In the genomic region with DNA sequence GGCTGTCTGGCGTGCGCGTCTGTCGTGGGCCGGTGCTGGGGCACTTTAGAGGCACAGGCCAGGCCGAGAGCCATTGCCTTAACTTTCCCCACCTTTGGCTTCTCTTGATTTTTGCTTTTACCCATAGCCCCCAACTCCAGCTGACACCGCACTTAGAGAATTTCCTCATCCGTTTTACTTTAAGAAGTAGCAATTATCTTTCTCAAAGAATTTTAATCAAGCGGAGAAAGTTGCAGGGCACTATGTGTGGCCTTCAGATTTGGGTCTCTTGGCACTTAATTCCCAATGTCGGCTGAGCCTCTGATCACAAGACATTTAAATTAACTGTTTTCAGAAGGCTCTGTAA, we compare ENCODE assay signal across 11 cellular contexts. TPM values are rescaled to one million over a fixed set of nuclear protein-coding genes. Genes with fewer than 3 reads are reported as not detected.
A peak's percentile ranks its signal among the peaks of the same experiment; 100 is the strongest.
DNase-seq lines count a peak whose midpoint lies in the region; ATAC-seq and TF ChIP-seq lines count a peak whose summit lies in the region.
"Had no signal": no experiment of that assay in that cellular context is flagged by ENCODE, and none has a peak within 500 bp of the region (broad histone marks: within the 10 kb centered on the region; RNA-seq: fewer than 3 reads in every experiment).

No MANE protein-coding gene starts in this region.

- H3K9me3 ChIP-seq in T-helper 17 cell (ENCODE audit: control insufficient read depth, low read length, poor library complexity, severe bottlenecking) (no peaks in the 10 kb centered on the region), psoas muscle (no peaks in the 10 kb centered on the region), HAP-1 (no peaks in the 10 kb centered on the region)

- intact Hi-C loops in psoas muscle (cut with DNase I): no loop called here

- H3K36me3 ChIP-seq in H7 (replicated peaks; ENCODE audit: control insufficient read depth, insufficient read depth, low read length) (no peaks in the 10 kb centered on the region), psoas muscle (ENCODE audit: insufficient read depth in 1 of 2, low read depth in 1 of 2) (no peaks in the 10 kb centered on the region), HAP-1 (replicated peaks) (no peaks in the 10 kb centered on the region)

- ATAC-seq in T-helper 17 cell (no peak), foreskin keratinocyte (no peak), psoas muscle (no peak)

- H3K4me3 Mint-ChIP-seq in T-helper 17 cell: peak overlapping the region; percentile 58

- in situ Hi-C loops in HAP-1 (cut with MboI; ENCODE audit: low sequenced_read_pairs): no loop called here

- DNase-seq in H7: no peak
- no peak for DNase-seq in T-helper 17 cell
- no peak for DNase-seq in foreskin keratinocyte
- DNase-seq in psoas muscle: no peak
- no peak for DNase-seq in HAP-1 (ENCODE audit: low spot score in 2 of 2)
- DNase-seq in NCI-H2029 (lab: John Stamatoyannopoulos, UW): no peak
- DNase-seq in SHP77 treated with DMSO at 0.1 percent for 48 hours (lab: John Stamatoyannopoulos, UW): no peak
- no peak for DNase-seq in A172 (ENCODE audit: low spot score)
- DNase-seq: islet precursor cell, MV-4-11 had no signal

- H3K27ac Mint-ChIP-seq in T-helper 17 cell: no peak overlapping the region

- H3K4me3 ChIP-seq in H7 (ENCODE audit: insufficient read depth, low read depth, low read length) (peak overlapping the region; percentile 63), psoas muscle (peak overlapping the region; percentile 76), HAP-1 (no peak overlapping the region)

- 71 to 75% (median 73%) methylated on average over 9 to 10 of the region's 10 CpGs for WGBS in psoas muscle, 3 donors

- no peak for TF ChIP-seq CTCF in foreskin keratinocyte (conservative IDR thresholded peaks at IDR 0.05)
- no peak for TF ChIP-seq CTCF in psoas muscle (IDR thresholded peaks at IDR 0.05)

- peaks cover 4% of the 10 kb centered on the region for H3K4me1 Mint-ChIP-seq in T-helper 17 cell

- H3K27ac ChIP-seq in foreskin keratinocyte (peak overlapping the region; percentile 77), psoas muscle (no peak overlapping the region)

- peaks cover 11% of the 10 kb centered on the region for H3K4me1 ChIP-seq in foreskin keratinocyte
- H3K4me1 ChIP-seq in psoas muscle: no peaks in the 10 kb centered on the region
- H3K4me1 ChIP-seq in HAP-1: peaks cover 7% of the 10 kb centered on the region; the same call in 1 of the 2 replicates

- H3K27me3 ChIP-seq in H7 (ENCODE audit: control insufficient read depth, insufficient read depth, low read length): peaks cover 38% of the 10 kb centered on the region
- no peaks in the 10 kb centered on the region for H3K27me3 ChIP-seq in foreskin keratinocyte
- peaks cover 0 to 21% (median 2%) of the 10 kb centered on the region in 3 donors for H3K27me3 ChIP-seq in psoas muscle (ENCODE audit: insufficient read depth in 3 of 3, low read length in 2 of 3)
- H3K27me3 ChIP-seq in HAP-1 (ENCODE audit: low read depth): no peaks in the 10 kb centered on the region

- peaks cover 6% of the 10 kb centered on the region for H3K36me3 Mint-ChIP-seq in T-helper 17 cell (ENCODE audit: low read depth)

- peaks cover 84% of the 10 kb centered on the region for H3K27me3 Mint-ChIP-seq in T-helper 17 cell

RNA-seq across cellular contexts. Expression of gene ALDH1A3, which starts 1.2 kb away (rescaled TPM):
- 25.6 and 25.9 TPM in 2 replicates for total RNA-seq in H7 (2014; rRNA removed; shearing (Covaris generic))
- total RNA-seq in T-helper 17 cell: not detected
- 134 and 232 TPM in 2 replicates for total RNA-seq in foreskin keratinocyte
- 62.7 and 92.3 TPM in 2 replicates for polyA plus RNA-seq in foreskin keratinocyte
- total RNA-seq in psoas muscle: 10 to 100 TPM in 3 of 4 donors, 1 to 10 TPM in 1; 8.5 to 51.6 (median 23.1) TPM
- 10 to 100 TPM in 1 of 3 donors, 1 to 10 TPM in 2; 7.3 to 11.9 (median 8.0) TPM for polyA plus RNA-seq in psoas muscle
- total RNA-seq in A172 (2014; rRNA removed; shearing (Covaris generic)): 17.3 and 17.6 TPM in 2 replicates
- total RNA-seq: T-helper 1 cell treated with Interleukin-12 subunit alpha and Interleukin-12 subunit beta and Interleukin-4 antibody, amounts not matched to agents 30 ng/mL and 1 ng/mL, for 36 hours had no signal

RNA-seq across cellular contexts. Expression of gene LRRK1, which starts 38.3 kb away (rescaled TPM):
- total RNA-seq in H7 (2014; rRNA removed; shearing (Covaris generic)): 3.3 and 6.6 TPM in 2 replicates
- total RNA-seq in T-helper 17 cell: 1 to 10 TPM; 1.5 to 2.1 TPM
- 13.5 and 13.7 TPM in 2 replicates for total RNA-seq in foreskin keratinocyte
- polyA plus RNA-seq in foreskin keratinocyte: 6.8 and 6.9 TPM in 2 replicates
- 1 to 10 TPM; 2.6 to 7.6 (median 4.5) TPM for total RNA-seq in psoas muscle
- polyA plus RNA-seq in psoas muscle: 1 to 10 TPM in 2 of 3 donors, under 1 TPM in 1; 0.91 to 2.3 (median 1.8) TPM
- 1.9 and 5.3 TPM in 2 replicates for total RNA-seq in A172 (2014; rRNA removed; shearing (Covaris generic))

Comparison
In these comparisons a context has a peak if more than half of its experiments do, and no peak if none do; other contexts are left out.
1. RNA of gene ALDH1A3, which starts 1.2 kb away (total RNA-seq): 134 to 232 TPM in foreskin keratinocyte, 8.5 to 51.6 TPM in psoas muscle, 25.6 to 25.9 TPM in H7 and 17.3 to 17.6 TPM in A172; not detected in T-helper 17 cell; every median in the first group is over 4 times any median in the second.